Comparison of ENCODE assay signal across 1 cellular context in the genomic region with DNA sequence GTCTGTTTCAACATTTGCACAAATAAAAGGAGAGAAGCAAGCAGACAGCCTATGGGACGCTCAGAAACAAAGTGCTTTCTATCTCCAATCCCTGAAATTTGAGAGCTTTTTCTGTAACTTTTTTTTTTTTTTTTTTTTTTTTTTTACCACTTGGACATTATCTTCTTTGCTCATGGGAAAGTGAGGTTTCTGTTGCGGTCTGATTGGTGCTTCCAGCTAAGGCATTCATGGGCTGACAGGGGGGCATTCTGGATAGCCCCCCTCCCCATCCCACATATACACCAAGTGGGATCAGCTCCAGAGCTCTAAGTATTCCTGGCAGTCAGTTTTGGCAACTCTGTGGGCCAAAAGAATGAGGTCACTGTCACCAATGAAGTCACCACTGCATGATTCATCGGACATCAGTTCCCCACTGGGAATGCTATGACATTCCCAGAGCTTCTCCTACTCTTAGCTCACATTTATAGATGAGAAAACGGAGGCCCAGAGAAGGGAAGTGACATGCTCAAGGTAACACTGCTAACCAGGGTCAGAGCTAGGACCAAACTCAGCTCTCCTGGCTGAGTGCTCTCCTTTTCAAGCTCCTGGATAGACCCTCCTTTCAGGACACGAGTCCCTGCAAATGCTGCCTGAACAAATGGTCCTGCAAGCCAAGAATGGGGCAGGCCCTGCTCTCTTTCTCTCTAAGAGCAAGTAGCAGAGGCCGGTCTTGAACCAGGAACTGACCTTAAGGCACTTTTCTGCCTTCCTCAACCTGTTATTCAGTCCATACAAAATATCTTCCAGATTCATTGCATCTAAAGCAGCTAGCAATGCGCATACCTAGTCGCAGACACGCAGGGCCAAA.
TF ChIP-seq lines count a peak whose summit lies in the region.

No MANE protein-coding gene starts in this region.

TF ChIP-seq in HEK293, 187 proteins besides CTCF, POLR2A, EP300 and RAD21 (continued from another document and continues in another):
- TF ChIP-seq, protein P1, sequence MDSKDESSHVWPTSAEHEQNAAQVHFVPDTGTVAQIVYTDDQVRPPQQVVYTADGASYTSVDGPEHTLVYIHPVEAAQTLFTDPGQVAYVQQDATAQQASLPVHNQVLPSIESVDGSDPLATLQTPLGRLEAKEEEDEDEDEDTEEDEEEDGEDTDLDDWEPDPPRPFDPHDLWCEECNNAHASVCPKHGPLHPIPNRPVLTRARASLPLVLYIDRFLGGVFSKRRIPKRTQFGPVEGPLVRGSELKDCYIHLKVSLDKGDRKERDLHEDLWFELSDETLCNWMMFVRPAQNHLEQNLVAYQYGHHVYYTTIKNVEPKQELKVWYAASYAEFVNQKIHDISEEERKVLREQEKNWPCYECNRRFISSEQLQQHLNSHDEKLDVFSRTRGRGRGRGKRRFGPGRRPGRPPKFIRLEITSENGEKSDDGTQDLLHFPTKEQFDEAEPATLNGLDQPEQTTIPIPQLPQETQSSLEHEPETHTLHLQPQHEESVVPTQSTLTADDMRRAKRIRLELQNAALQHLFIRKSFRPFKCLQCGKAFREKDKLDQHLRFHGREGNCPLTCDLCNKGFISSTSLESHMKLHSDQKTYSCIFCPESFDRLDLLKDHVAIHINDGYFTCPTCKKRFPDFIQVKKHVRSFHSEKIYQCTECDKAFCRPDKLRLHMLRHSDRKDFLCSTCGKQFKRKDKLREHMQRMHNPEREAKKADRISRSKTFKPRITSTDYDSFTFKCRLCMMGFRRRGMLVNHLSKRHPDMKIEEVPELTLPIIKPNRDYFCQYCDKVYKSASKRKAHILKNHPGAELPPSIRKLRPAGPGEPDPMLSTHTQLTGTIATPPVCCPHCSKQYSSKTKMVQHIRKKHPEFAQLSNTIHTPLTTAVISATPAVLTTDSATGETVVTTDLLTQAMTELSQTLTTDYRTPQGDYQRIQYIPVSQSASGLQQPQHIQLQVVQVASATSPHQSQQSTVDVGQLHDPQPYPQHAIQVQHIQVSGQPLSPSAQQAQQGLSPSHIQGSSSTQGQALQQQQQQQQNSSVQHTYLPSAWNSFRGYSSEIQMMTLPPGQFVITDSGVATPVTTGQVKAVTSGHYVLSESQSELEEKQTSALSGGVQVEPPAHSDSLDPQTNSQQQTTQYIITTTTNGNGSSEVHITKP (tag by site-specific recombination; IDR thresholded peaks at IDR 0.05) = peak; percentile 36; the same call in 1 of the 2 replicates
- TF ChIP-seq ZNF175 (tag by site-specific recombination; IDR thresholded peaks at IDR 0.05) = no peak
- no peak for TF ChIP-seq ZNF571 (tag by site-specific recombination; IDR thresholded peaks at IDR 0.05)
- no peak for TF ChIP-seq OVOL3 (tag by site-specific recombination; IDR thresholded peaks at IDR 0.05)
- TF ChIP-seq, protein P2, sequence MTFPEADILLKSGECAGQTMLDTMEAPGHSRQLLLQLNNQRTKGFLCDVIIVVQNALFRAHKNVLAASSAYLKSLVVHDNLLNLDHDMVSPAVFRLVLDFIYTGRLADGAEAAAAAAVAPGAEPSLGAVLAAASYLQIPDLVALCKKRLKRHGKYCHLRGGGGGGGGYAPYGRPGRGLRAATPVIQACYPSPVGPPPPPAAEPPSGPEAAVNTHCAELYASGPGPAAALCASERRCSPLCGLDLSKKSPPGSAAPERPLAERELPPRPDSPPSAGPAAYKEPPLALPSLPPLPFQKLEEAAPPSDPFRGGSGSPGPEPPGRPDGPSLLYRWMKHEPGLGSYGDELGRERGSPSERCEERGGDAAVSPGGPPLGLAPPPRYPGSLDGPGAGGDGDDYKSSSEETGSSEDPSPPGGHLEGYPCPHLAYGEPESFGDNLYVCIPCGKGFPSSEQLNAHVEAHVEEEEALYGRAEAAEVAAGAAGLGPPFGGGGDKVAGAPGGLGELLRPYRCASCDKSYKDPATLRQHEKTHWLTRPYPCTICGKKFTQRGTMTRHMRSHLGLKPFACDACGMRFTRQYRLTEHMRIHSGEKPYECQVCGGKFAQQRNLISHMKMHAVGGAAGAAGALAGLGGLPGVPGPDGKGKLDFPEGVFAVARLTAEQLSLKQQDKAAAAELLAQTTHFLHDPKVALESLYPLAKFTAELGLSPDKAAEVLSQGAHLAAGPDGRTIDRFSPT (tag by site-specific recombination; IDR thresholded peaks at IDR 0.05) = peak; percentile 88
- TF ChIP-seq KLF1 (tag by site-specific recombination; IDR thresholded peaks at IDR 0.05) = no peak
- TF ChIP-seq SCRT2 (tag by site-specific recombination; IDR thresholded peaks at IDR 0.05) = no peak
- no peak for TF ChIP-seq REPIN1 (tag by site-specific recombination; IDR thresholded peaks at IDR 0.05; ENCODE audit: low read depth)
- no peak for TF ChIP-seq ZNF223 (tag by site-specific recombination; IDR thresholded peaks at IDR 0.05)
- TF ChIP-seq, protein P3, sequence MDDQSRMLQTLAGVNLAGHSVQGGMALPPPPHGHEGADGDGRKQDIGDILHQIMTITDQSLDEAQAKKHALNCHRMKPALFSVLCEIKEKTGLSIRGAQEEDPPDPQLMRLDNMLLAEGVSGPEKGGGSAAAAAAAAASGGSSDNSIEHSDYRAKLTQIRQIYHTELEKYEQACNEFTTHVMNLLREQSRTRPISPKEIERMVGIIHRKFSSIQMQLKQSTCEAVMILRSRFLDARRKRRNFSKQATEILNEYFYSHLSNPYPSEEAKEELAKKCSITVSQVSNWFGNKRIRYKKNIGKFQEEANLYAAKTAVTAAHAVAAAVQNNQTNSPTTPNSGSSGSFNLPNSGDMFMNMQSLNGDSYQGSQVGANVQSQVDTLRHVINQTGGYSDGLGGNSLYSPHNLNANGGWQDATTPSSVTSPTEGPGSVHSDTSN (CRISPR knock-in tag; IDR thresholded peaks at IDR 0.05) = no peak
- no peak for TF ChIP-seq EGR2 (tag by site-specific recombination; IDR thresholded peaks at IDR 0.05; ENCODE audit: low read depth)
- no peak for TF ChIP-seq KLF16 (tag by site-specific recombination; IDR thresholded peaks at IDR 0.05)
- TF ChIP-seq, protein P4, sequence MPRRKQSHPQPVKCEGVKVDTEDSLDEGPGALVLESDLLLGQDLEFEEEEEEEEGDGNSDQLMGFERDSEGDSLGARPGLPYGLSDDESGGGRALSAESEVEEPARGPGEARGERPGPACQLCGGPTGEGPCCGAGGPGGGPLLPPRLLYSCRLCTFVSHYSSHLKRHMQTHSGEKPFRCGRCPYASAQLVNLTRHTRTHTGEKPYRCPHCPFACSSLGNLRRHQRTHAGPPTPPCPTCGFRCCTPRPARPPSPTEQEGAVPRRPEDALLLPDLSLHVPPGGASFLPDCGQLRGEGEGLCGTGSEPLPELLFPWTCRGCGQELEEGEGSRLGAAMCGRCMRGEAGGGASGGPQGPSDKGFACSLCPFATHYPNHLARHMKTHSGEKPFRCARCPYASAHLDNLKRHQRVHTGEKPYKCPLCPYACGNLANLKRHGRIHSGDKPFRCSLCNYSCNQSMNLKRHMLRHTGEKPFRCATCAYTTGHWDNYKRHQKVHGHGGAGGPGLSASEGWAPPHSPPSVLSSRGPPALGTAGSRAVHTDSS (tag by site-specific recombination; IDR thresholded peaks at IDR 0.05) = no peak
- TF ChIP-seq KLF7 (tag by site-specific recombination; IDR thresholded peaks at IDR 0.05; ENCODE audit: borderline replicate concordance) = no peak
- TF ChIP-seq, protein P5, sequence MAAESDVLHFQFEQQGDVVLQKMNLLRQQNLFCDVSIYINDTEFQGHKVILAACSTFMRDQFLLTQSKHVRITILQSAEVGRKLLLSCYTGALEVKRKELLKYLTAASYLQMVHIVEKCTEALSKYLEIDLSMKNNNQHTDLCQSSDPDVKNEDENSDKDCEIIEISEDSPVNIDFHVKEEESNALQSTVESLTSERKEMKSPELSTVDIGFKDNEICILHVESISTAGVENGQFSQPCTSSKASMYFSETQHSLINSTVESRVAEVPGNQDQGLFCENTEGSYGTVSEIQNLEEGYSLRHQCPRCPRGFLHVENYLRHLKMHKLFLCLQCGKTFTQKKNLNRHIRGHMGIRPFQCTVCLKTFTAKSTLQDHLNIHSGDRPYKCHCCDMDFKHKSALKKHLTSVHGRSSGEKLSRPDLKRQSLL (tag by site-specific recombination; IDR thresholded peaks at IDR 0.05) = no peak
- no peak for TF ChIP-seq FEZF1 (tag by site-specific recombination; IDR thresholded peaks at IDR 0.05)
- TF ChIP-seq, protein P6, sequence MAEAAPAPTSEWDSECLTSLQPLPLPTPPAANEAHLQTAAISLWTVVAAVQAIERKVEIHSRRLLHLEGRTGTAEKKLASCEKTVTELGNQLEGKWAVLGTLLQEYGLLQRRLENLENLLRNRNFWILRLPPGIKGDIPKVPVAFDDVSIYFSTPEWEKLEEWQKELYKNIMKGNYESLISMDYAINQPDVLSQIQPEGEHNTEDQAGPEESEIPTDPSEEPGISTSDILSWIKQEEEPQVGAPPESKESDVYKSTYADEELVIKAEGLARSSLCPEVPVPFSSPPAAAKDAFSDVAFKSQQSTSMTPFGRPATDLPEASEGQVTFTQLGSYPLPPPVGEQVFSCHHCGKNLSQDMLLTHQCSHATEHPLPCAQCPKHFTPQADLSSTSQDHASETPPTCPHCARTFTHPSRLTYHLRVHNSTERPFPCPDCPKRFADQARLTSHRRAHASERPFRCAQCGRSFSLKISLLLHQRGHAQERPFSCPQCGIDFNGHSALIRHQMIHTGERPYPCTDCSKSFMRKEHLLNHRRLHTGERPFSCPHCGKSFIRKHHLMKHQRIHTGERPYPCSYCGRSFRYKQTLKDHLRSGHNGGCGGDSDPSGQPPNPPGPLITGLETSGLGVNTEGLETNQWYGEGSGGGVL (tag by site-specific recombination; IDR thresholded peaks at IDR 0.05) = no peak
- peak; percentile 67; the same call in 1 of the 2 replicates for TF ChIP-seq TRIM28 (IDR thresholded peaks at IDR 0.05; ENCODE audit: borderline replicate concordance, low read length)
- TF ChIP-seq ZNF626 (tag by site-specific recombination; IDR thresholded peaks at IDR 0.05) = no peak
- TF ChIP-seq ZFP41 (tag by site-specific recombination; IDR thresholded peaks at IDR 0.05; ENCODE audit: borderline replicate concordance) = no peak
- no peak for TF ChIP-seq ZNF768 (tag by site-specific recombination; IDR thresholded peaks at IDR 0.05)
- no peak for TF ChIP-seq ZNF19 (tag by site-specific recombination; IDR thresholded peaks at IDR 0.05; ENCODE audit: low read depth)
- TF ChIP-seq, protein P7, sequence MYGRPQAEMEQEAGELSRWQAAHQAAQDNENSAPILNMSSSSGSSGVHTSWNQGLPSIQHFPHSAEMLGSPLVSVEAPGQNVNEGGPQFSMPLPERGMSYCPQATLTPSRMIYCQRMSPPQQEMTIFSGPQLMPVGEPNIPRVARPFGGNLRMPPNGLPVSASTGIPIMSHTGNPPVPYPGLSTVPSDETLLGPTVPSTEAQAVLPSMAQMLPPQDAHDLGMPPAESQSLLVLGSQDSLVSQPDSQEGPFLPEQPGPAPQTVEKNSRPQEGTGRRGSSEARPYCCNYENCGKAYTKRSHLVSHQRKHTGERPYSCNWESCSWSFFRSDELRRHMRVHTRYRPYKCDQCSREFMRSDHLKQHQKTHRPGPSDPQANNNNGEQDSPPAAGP (tag by site-specific recombination; IDR thresholded peaks at IDR 0.05) = peak; percentile 67
- no peak for TF ChIP-seq ZNF416 (tag by site-specific recombination; IDR thresholded peaks at IDR 0.05)
- TF ChIP-seq, protein P8, sequence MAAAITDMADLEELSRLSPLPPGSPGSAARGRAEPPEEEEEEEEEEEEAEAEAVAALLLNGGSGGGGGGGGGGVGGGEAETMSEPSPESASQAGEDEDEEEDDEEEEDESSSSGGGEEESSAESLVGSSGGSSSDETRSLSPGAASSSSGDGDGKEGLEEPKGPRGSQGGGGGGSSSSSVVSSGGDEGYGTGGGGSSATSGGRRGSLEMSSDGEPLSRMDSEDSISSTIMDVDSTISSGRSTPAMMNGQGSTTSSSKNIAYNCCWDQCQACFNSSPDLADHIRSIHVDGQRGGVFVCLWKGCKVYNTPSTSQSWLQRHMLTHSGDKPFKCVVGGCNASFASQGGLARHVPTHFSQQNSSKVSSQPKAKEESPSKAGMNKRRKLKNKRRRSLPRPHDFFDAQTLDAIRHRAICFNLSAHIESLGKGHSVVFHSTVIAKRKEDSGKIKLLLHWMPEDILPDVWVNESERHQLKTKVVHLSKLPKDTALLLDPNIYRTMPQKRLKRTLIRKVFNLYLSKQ (tag by site-specific recombination; IDR thresholded peaks at IDR 0.05; ENCODE audit: borderline replicate concordance) = no peak
- peak; percentile 32; the same call in 1 of the 2 replicates for TF ChIP-seq ZFP69B (tag by site-specific recombination; IDR thresholded peaks at IDR 0.05)
- TF ChIP-seq SP2 (tag by site-specific recombination; IDR thresholded peaks at IDR 0.05) = no peak
- TF ChIP-seq KLF10 (tag by site-specific recombination; IDR thresholded peaks at IDR 0.05) = peak; percentile 61
- no peak; the same call in 1 of the 2 replicates for TF ChIP-seq ZNF335 (tag by site-specific recombination; conservative IDR thresholded peaks at IDR 0.05)
- TF ChIP-seq, protein P9, sequence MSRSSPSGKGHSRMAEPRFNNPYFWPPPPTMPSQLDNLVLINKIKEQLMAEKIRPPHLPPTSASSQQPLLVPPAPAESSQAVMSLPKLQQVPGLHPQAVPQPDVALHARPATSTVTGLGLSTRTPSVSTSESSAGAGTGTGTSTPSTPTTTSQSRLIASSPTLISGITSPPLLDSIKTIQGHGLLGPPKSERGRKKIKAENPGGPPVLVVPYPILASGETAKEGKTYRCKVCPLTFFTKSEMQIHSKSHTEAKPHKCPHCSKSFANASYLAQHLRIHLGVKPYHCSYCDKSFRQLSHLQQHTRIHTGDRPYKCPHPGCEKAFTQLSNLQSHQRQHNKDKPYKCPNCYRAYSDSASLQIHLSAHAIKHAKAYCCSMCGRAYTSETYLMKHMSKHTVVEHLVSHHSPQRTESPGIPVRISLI (tag by site-specific recombination; IDR thresholded peaks at IDR 0.05) = peak; percentile 86
- no peak for TF ChIP-seq ZNF174 (tag by site-specific recombination; IDR thresholded peaks at IDR 0.05)
- TF ChIP-seq, protein P10, sequence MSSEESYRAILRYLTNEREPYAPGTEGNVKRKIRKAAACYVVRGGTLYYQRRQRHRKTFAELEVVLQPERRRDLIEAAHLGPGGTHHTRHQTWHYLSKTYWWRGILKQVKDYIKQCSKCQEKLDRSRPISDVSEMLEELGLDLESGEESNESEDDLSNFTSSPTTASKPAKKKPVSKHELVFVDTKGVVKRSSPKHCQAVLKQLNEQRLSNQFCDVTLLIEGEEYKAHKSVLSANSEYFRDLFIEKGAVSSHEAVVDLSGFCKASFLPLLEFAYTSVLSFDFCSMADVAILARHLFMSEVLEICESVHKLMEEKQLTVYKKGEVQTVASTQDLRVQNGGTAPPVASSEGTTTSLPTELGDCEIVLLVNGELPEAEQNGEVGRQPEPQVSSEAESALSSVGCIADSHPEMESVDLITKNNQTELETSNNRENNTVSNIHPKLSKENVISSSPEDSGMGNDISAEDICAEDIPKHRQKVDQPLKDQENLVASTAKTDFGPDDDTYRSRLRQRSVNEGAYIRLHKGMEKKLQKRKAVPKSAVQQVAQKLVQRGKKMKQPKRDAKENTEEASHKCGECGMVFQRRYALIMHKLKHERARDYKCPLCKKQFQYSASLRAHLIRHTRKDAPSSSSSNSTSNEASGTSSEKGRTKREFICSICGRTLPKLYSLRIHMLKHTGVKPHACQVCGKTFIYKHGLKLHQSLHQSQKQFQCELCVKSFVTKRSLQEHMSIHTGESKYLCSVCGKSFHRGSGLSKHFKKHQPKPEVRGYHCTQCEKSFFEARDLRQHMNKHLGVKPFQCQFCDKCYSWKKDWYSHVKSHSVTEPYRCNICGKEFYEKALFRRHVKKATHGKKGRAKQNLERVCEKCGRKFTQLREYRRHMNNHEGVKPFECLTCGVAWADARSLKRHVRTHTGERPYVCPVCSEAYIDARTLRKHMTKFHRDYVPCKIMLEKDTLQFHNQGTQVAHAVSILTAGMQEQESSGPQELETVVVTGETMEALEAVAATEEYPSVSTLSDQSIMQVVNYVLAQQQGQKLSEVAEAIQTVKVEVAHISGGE (tag by site-specific recombination; conservative IDR thresholded peaks at IDR 0.05; ENCODE audit: low read depth) = no peak
- no peak for TF ChIP-seq ZNF121 (tag by site-specific recombination; IDR thresholded peaks at IDR 0.05)
- TF ChIP-seq ZNF830 (tag by site-specific recombination; IDR thresholded peaks at IDR 0.05; ENCODE audit: low read depth) = no peak
- peak; percentile 90 for TF ChIP-seq ZNF394 (tag by site-specific recombination; IDR thresholded peaks at IDR 0.05; ENCODE audit: borderline replicate concordance)
